Comparison of ENCODE assay signal across 8 cellular contexts in the genomic region with DNA sequence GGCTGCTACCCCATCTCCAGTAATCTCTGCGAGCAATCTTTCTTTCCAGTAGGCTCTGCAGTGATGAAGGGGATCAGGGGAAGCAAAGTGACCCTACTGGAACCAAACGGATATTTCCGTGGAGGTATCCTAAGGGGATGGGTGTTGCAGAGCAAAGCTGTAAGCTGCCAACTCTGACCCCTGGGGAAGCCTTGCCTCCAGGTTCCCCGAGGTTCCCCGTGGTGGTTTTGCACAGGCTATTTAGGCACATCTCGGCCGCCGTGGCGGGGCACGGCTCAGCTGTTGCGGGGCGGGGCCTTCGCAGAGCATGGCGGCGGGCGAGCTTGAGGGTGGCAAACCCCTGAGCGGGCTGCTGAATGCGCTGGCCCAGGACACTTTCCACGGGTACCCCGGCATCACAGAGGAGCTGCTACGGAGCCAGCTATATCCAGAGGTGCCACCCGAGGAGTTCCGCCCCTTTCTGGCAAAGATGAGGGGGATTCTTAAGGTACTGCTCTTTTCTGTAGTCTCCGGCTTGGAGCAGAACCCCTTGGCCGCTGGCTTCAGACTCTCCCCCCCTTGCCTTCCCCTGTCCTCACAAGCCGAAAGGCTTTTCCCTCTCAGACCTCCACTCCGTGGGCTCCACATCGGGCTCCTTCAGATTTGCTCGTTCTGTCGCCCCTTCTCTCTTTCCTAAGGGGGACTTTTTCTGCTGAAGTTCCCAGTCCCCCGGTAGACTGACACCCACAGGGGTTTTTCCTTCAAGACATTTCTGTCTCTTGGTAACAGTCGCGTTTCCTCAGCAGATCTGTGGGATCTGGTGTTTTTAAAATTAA. TPM values are rescaled to one million over a fixed set of nuclear protein-coding genes. Genes with fewer than 3 reads are reported as not detected.
DNase-seq lines count a peak whose midpoint lies in the region; ATAC-seq and TF ChIP-seq lines count a peak whose summit lies in the region.

COMMD1 (plus strand) TSS at position 303 of the 815 bp plus-strand sequence; CDS start at position 308, 5 bp downstream.

- intact Hi-C loops in left colon (cut with DNase I, micrococcal nuclease), result no loop called here

- H3K4me3 ChIP-seq in choroid plexus epithelial cell (ENCODE audit: low read depth, low read length), result peak within 1 kb of the TSS; percentile 93

- ATAC-seq in GM18873 (IDR thresholded peaks at IDR 0.05; ENCODE audit: low FRiP score, unreplicated experiment) (peak; percentile 96), HG03108 (IDR thresholded peaks at IDR 0.05; ENCODE audit: unreplicated experiment) (peak; percentile 98), left colon (peak; percentile 98)

- peak; percentile 80 for DNase-seq in AG08395 (ENCODE audit: low spot score)
- DNase-seq in NCI-H446 treated with DMSO at 0.1 percent for 48 hours (lab: John Stamatoyannopoulos, UW), result peak; percentile 13
- peak; percentile 75 for DNase-seq in activated CD4-positive, alpha-beta T cell treated with anti-CD3 and anti-CD28 coated beads for 4 hours
- peak; percentile 72 for DNase-seq in choroid plexus epithelial cell (ENCODE audit: low read depth)
- DNase-seq in left colon, result peak; percentile 76 to 89
- peak; percentile 84 for DNase-seq in stimulated activated CD4-positive, alpha-beta T cell treated with anti-CD3 and anti-CD28 coated beads, Interleukin-1b, Interleukin-23, amount 100 ng/mL, for 48 hours

- TF ChIP-seq CTCF in choroid plexus epithelial cell (conservative IDR thresholded peaks at IDR 0.05; ENCODE audit: low read depth, low read length), result no peak

RNA-seq across cellular contexts. Expression of gene COMMD1, which starts in this region (rescaled TPM):
- total RNA-seq in left colon, result 10 to 100 TPM; 25.0 to 29.4 TPM

Comparison
In these comparisons a context has a peak if more than half of its experiments do, and no peak if none do; other contexts are left out.
1. Peak in every context shown above with its lines: DNase-seq, ATAC-seq and H3K4me3 ChIP-seq.
2. DNase-seq: peak in every context shown above with its lines; median percentile 84 in stimulated activated CD4-positive, alpha-beta T cell treated with anti-CD3 and anti-CD28 coated beads, Interleukin-1b, Interleukin-23, amount 100 ng/mL, for 48 hours; 82 in left colon; 80 in AG08395; 75 in activated CD4-positive, alpha-beta T cell treated with anti-CD3 and anti-CD28 coated beads for 4 hours; 72 in choroid plexus epithelial cell; 13 in NCI-H446 treated with DMSO at 0.1 percent for 48 hours.